In genomic region chr14:73710737-73711136, GRCh38 we compare ENCODE assay signal across 12 cellular contexts.
"Had no signal": no experiment of that assay in that cellular context is flagged by ENCODE, and none has a peak within 500 bp of the region (broad histone marks: within the 10 kb centered on the region; RNA-seq: fewer than 3 reads in every experiment).

No MANE protein-coding gene starts in this region.

- H3K9me3 Mint-ChIP-seq: activated naive CD4-positive, alpha-beta T cell treated with anti-CD3 and anti-CD28 coated beads, Interleukin-2, amount 10 ng/mL, durations not matched to agents 7 days and 5 days; activated T-helper 2 cell treated with anti-CD3 and anti-CD28 coated beads, Interferon-gamma antibody, Interleukin-2, Interleukin-4, amounts not matched to agents 10 μg/mL and 5 μg/mL and 100 μg/mL, durations not matched to agents 14 hours and 24 hours and 36 hours; memory B cell; natural killer cell treated with Interleukin-12 subunit alpha and Interleukin-12 subunit beta and Interleukin-15 and Interleukin-18, amount 100 ng/mL, for 72 hours; T-helper 2 cell treated with Interferon-gamma antibody and Interleukin-4, amounts not matched to agents 5 μg/mL and 100 μg/mL, for 36 hours had no signal

- H3K27me3 Mint-ChIP-seq: activated naive CD4-positive, alpha-beta T cell treated with anti-CD3 and anti-CD28 coated beads, Interleukin-2, amount 10 ng/mL, durations not matched to agents 7 days and 5 days; memory B cell; natural killer cell treated with Interleukin-12 subunit alpha and Interleukin-12 subunit beta and Interleukin-15 and Interleukin-18, amount 100 ng/mL, for 72 hours had no signal

- H3K36me3 Mint-ChIP-seq: natural killer cell treated with Interleukin-12 subunit alpha and Interleukin-12 subunit beta and Interleukin-15 and Interleukin-18, amount 100 ng/mL, for 72 hours had no signal

- H3K27ac Mint-ChIP-seq: activated naive CD4-positive, alpha-beta T cell treated with anti-CD3 and anti-CD28 coated beads, Interleukin-2, amount 10 ng/mL, durations not matched to agents 7 days and 5 days; activated T-helper 2 cell treated with anti-CD3 and anti-CD28 coated beads, Interferon-gamma antibody, Interleukin-2, Interleukin-4, amounts not matched to agents 10 μg/mL and 5 μg/mL and 100 μg/mL, durations not matched to agents 14 hours and 24 hours and 36 hours; memory B cell; T-helper 2 cell treated with Interferon-gamma antibody and Interleukin-4, amounts not matched to agents 5 μg/mL and 100 μg/mL, for 36 hours had no signal

- DNase-seq: activated CD8-positive, alpha-beta memory T cell treated with anti-CD3 and anti-CD28 coated beads for 24 hours; activated naive CD4-positive, alpha-beta T cell treated with anti-CD3 and anti-CD28 coated beads, Interleukin-2, amount 10 ng/mL, durations not matched to agents 7 days and 5 days; foreskin keratinocyte; heart left ventricle; left ventricle myocardium inferior; stimulated activated CD4-positive, alpha-beta T cell treated with anti-CD3 and anti-CD28 coated beads, Interleukin-2, amount 100 ng/mL, for 48 hours; stimulated activated naive CD8-positive, alpha-beta T cell treated with anti-CD3 and anti-CD28 coated beads, Interleukin-15, Interleukin-2, amounts not matched to agents 100 U/mL and 50 U/mL, for 24 hours; testis had no signal

- ATAC-seq: foreskin keratinocyte; heart left ventricle; natural killer cell treated with Interleukin-12 subunit alpha and Interleukin-12 subunit beta and Interleukin-15 and Interleukin-18, amount 100 ng/mL, for 72 hours; stimulated activated naive CD8-positive, alpha-beta T cell treated with anti-CD3 and anti-CD28 coated beads, Interleukin-15, Interleukin-2, amounts not matched to agents 100 U/mL and 50 U/mL, for 24 hours had no signal

- H3K4me3 Mint-ChIP-seq: memory B cell; natural killer cell treated with Interleukin-12 subunit alpha and Interleukin-12 subunit beta and Interleukin-15 and Interleukin-18, amount 100 ng/mL, for 72 hours had no signal
